In genomic region chr7:75393194-75393593, GRCh38 we compare ENCODE assay signal across 6 cellular contexts. TPM values are rescaled to one million over a fixed set of nuclear protein-coding genes. Genes with fewer than 3 reads are reported as not detected.
DNase-seq lines count a peak whose midpoint lies in the region; ATAC-seq, FAIRE-seq and TF ChIP-seq lines count a peak whose summit lies in the region.
"Not testable (repeated sequence)": the region's sequence is repeated elsewhere in the genome, so short reads cannot be mapped to it uniquely, and the experiment has no call there.

No MANE protein-coding gene starts in this region.

- not testable (repeated sequence) for H3K9me3 ChIP-seq in OCI-LY7 (ENCODE audit: low read length); RWPE2 (ENCODE audit: severe bottlenecking); endothelial cell of umbilical vein (replicated peaks; ENCODE audit: control insufficient read depth, insufficient read depth, low read length); heart left ventricle; left lung; parathyroid adenoma (ENCODE audit: control insufficient read depth, low read length)

- H3K4me2 ChIP-seq in OCI-LY7 (ENCODE audit: low read length); endothelial cell of umbilical vein (ENCODE audit: insufficient read depth, low read length); parathyroid adenoma (ENCODE audit: low read length): not testable (repeated sequence)

- H4K20me1 ChIP-seq in OCI-LY7 (ENCODE audit: insufficient read depth, low read length); endothelial cell of umbilical vein (replicated peaks; ENCODE audit: control insufficient read depth, extremely low read depth, insufficient read depth, low read length): not testable (repeated sequence)

- intact Hi-C loops in OCI-LY7 (cut with micrococcal nuclease; ENCODE audit: unreplicated experiment); endothelial cell of umbilical vein (cut with micrococcal nuclease); heart left ventricle (cut with DNase I); left lung (cut with DNase I): not testable (repeated sequence)

- no CpG with 5 or more reads among the region's 6 CpGs for WGBS in heart left ventricle, 4 donors

- H3K79me2 ChIP-seq in OCI-LY7 (ENCODE audit: insufficient read depth, low read depth, low read length); endothelial cell of umbilical vein (ENCODE audit: control insufficient read depth, insufficient read depth, low read length); parathyroid adenoma: not testable (repeated sequence)

- CTCF ChIA-PET in OCI-LY7 (lab: Charles Lee; ENCODE audit: unreplicated experiment); endothelial cell of umbilical vein (lab: Charles Lee): not testable (repeated sequence)

- not testable (repeated sequence) for TF ChIP-seq CTCF in OCI-LY7 (conservative IDR thresholded peaks at IDR 0.05; ENCODE audit: low read length); RWPE2 (IDR thresholded peaks at IDR 0.05; ENCODE audit: poor library complexity, severe bottlenecking); endothelial cell of umbilical vein (IDR thresholded peaks at IDR 0.05; ENCODE audit: extremely low read depth in 1 of 2, insufficient read depth in 1 of 2, low read depth in 1 of 2, low read length in 2 of 2); heart left ventricle (IDR thresholded peaks at IDR 0.05); left lung (IDR thresholded peaks at IDR 0.05); parathyroid adenoma (IDR thresholded peaks at IDR 0.05)

- peak; percentile 79 for FAIRE-seq in endothelial cell of umbilical vein (lab: Jason Lieb, UNC)

- H3K9me2 ChIP-seq in OCI-LY7 (ENCODE audit: insufficient read depth, low read length), result not testable (repeated sequence)

- H3K9ac ChIP-seq in endothelial cell of umbilical vein (replicated peaks; ENCODE audit: extremely low read depth, insufficient read depth, low read length); parathyroid adenoma: not testable (repeated sequence)

- POLR2A ChIA-PET in OCI-LY7 (lab: Charles Lee); endothelial cell of umbilical vein (lab: Charles Lee): not testable (repeated sequence)

- dilution Hi-C loops in endothelial cell of umbilical vein (cut with MboI; ENCODE audit: extremely low pct_ligation_motif_present, low sequenced_read_pairs), result not testable (repeated sequence)

- H3K27me3 ChIP-seq in RWPE2 (ENCODE audit: insufficient read depth, poor library complexity, severe bottlenecking); endothelial cell of umbilical vein (ENCODE audit: control insufficient read depth in 2 of 2, insufficient read depth in 2 of 2, low read length in 2 of 2); heart left ventricle; left lung; parathyroid adenoma (ENCODE audit: control insufficient read depth, insufficient read depth, low read length): not testable (repeated sequence)

- TSS peak; percentile 39 for BruUV-seq in OCI-LY7 (replicated peaks; lab: Mats Ljungman, UMichigan)
- not testable (repeated sequence) for BruUV-seq in endothelial cell of umbilical vein (replicated peaks; lab: Mats Ljungman, UMichigan)

- ATAC-seq in RWPE2 (ENCODE audit: low read depth) (0 out of 3 replicates have a peak, but pooled peaks have one; percentile 9), heart left ventricle (peak in 3 of 4 donors; percentile 16 to 33 (median 31)), left lung (peak; percentile 21)

- not testable (repeated sequence) for H2AFZ ChIP-seq in OCI-LY7 (ENCODE audit: low read length); endothelial cell of umbilical vein (ENCODE audit: low read depth, low read length); parathyroid adenoma

- H3K9me1 ChIP-seq in endothelial cell of umbilical vein (replicated peaks; ENCODE audit: control insufficient read depth, extremely low read depth, insufficient read depth, low read length), result not testable (repeated sequence)

- not testable (repeated sequence) for H3K36me3 ChIP-seq in OCI-LY7 (ENCODE audit: insufficient read depth, low read length); RWPE2 (ENCODE audit: low read depth); endothelial cell of umbilical vein (ENCODE audit: control insufficient read depth in 2 of 2, extremely low read depth in 1 of 2, insufficient read depth in 2 of 2, low read length in 2 of 2); heart left ventricle; left lung; parathyroid adenoma (ENCODE audit: control insufficient read depth, insufficient read depth, low read length)

- TF ChIP-seq POLR2A in endothelial cell of umbilical vein (IDR thresholded peaks at IDR 0.05; ENCODE audit: low read depth, low read length); heart left ventricle (IDR thresholded peaks at IDR 0.05): not testable (repeated sequence)

- H3K4me3 ChIP-seq in OCI-LY7 (ENCODE audit: low read depth, low read length, poor library complexity, severe bottlenecking); RWPE2 (ENCODE audit: severe bottlenecking); endothelial cell of umbilical vein (replicated peaks in 1 of 3; ENCODE audit: insufficient read depth in 1 of 3, low read depth in 1 of 3, low read length in 3 of 3); heart left ventricle; left lung; parathyroid adenoma (ENCODE audit: low read depth, low read length): not testable (repeated sequence)

- not testable (repeated sequence) for H3K27ac ChIP-seq in OCI-LY7 (ENCODE audit: low read depth, low read length, poor library complexity, severe bottlenecking); RWPE2 (ENCODE audit: poor library complexity, severe bottlenecking); endothelial cell of umbilical vein (ENCODE audit: insufficient read depth, low read depth, low read length); heart left ventricle; left lung
- H3K27ac ChIP-seq in parathyroid adenoma, result peak overlapping the region; percentile 62

- DNase-seq in OCI-LY7 (ENCODE audit: low spot score); RWPE2 (ENCODE audit: low spot score); endothelial cell of umbilical vein (ENCODE audit: low read depth, low spot score); heart left ventricle; left lung: not testable (repeated sequence)

- not testable (repeated sequence) for H3K4me1 ChIP-seq in OCI-LY7 (ENCODE audit: insufficient read depth, low read length, poor library complexity, severe bottlenecking); RWPE2 (ENCODE audit: insufficient read depth, poor library complexity, severe bottlenecking); endothelial cell of umbilical vein (ENCODE audit: control insufficient read depth, extremely low read depth, insufficient read depth, low read length); heart left ventricle; left lung; parathyroid adenoma

RNA-seq across cellular contexts. Expression of gene TRIM73, which starts 2.2 kb away (rescaled TPM):
- 10.9 and 16.0 TPM in 2 replicates for total RNA-seq in OCI-LY7 (2014; rRNA removed; shearing (Covaris generic))
- total RNA-seq in OCI-LY7 (2022) (22.3 and 26.2 TPM in 2 replicates), endothelial cell of umbilical vein (1.2 and 2.0 TPM in 2 replicates), heart left ventricle (1 to 10 TPM in 5 of 9 donors, under 1 TPM in 4; 0.25 to 1.7 (median 1.1) TPM), left lung (1 to 10 TPM; 2.0 to 2.8 TPM)
- polyA plus RNA-seq in endothelial cell of umbilical vein (0.89 and 1.6 TPM in 2 replicates), heart left ventricle (1 to 10 TPM in 1 of 2 donors, under 1 TPM in 1; 0.55 to 1.4 TPM)
- 0.06 TPM in 2 replicates for polyA plus RNA-seq in endothelial cell of umbilical vein (2011; cell fraction: cytosol; rRNA removed)
- polyA plus RNA-seq in endothelial cell of umbilical vein (2011; cell fraction: nucleus; rRNA removed), result 3.7 and 6.3 TPM in 2 replicates
- polyA plus RNA-seq in endothelial cell of umbilical vein (2012), result 1.2 and 1.3 TPM in 2 replicates
- polyA minus RNA-seq in endothelial cell of umbilical vein, result 1.00 and 2.3 TPM in 2 replicates
- 1.9 TPM for polyA minus RNA-seq in endothelial cell of umbilical vein (2011; cell fraction: cytosol; rRNA and poly(A)+ RNA removed)
- 2.0 and 6.5 TPM in 2 replicates for polyA minus RNA-seq in endothelial cell of umbilical vein (2011; cell fraction: nucleus; rRNA and poly(A)+ RNA removed)
